10 cellular contexts compared by ENCODE assay signal in genomic region chr3:112304611-112305010, GRCh38. TPM values are rescaled to one million over a fixed set of nuclear protein-coding genes. Genes with fewer than 3 reads are reported as not detected.
A peak's percentile ranks its signal among the peaks of the same experiment; 100 is the strongest.
DNase-seq lines count a peak whose midpoint lies in the region; ATAC-seq, FAIRE-seq and TF ChIP-seq lines count a peak whose summit lies in the region.
"Had no signal": no experiment of that assay in that cellular context is flagged by ENCODE, and none has a peak within 500 bp of the region (broad histone marks: within the 10 kb centered on the region; RNA-seq: fewer than 3 reads in every experiment).

No MANE protein-coding gene starts in this region.

- 54 to 81% (median 71%) methylated on average over 2 of the region's 2 CpGs for WGBS in stomach, 5 donors

- no peak for TF ChIP-seq POLR2A in stomach (IDR thresholded peaks at IDR 0.05)

- H3K36me3 ChIP-seq in ascending aorta: no peaks in the 10 kb centered on the region
- H3K36me3 ChIP-seq in thoracic aorta: no peaks in the 10 kb centered on the region
- H3K36me3 ChIP-seq in stomach: no peaks in the 10 kb centered on the region

- ATAC-seq in thoracic aorta (ENCODE audit: insufficient number of reproducible peaks, low FRiP score, low read depth) (no peak), HG02642 (IDR thresholded peaks at IDR 0.05; ENCODE audit: poor library complexity, unreplicated experiment) (no peak)

- no peak for FAIRE-seq in RCC 7860 (lab: Jason Lieb, UNC)
- FAIRE-seq: A204.1 had no signal

- H3K4me3 ChIP-seq in ascending aorta (peak overlapping the region; percentile 63 to 69), thoracic aorta (peak overlapping the region; percentile 75), stomach (peak overlapping the region in 1 of 4 donors; percentile 49)

- intact Hi-C loops in ascending aorta (cut with DNase I) (no loop called here), stomach (cut with DNase I; ENCODE audit: low total_unique reads) (no loop called here)

- no peak overlapping the region for H3K27ac ChIP-seq in ascending aorta
- no peak overlapping the region for H3K27ac ChIP-seq in thoracic aorta
- H3K27ac ChIP-seq in stomach: peak overlapping the region in 1 of 5 donors; percentile 64

- peak in 2 of 3 experiments; percentile 20 to 46 for TF ChIP-seq CTCF in ascending aorta (IDR thresholded peaks at IDR 0.05)
- peak; percentile 32 for TF ChIP-seq CTCF in thoracic aorta (IDR thresholded peaks at IDR 0.05)
- TF ChIP-seq CTCF in stomach (IDR thresholded peaks at IDR 0.05): peak in 2 of 7 experiments; percentile 8 to 35

- no peak for TF ChIP-seq EP300 in stomach (IDR thresholded peaks at IDR 0.05)

- H3K9me3 ChIP-seq in ascending aorta (no peaks in the 10 kb centered on the region), thoracic aorta (no peaks in the 10 kb centered on the region), stomach (no peaks in the 10 kb centered on the region)

- no peaks in the 10 kb centered on the region for H3K27me3 ChIP-seq in ascending aorta
- H3K27me3 ChIP-seq in thoracic aorta (replicated peaks; ENCODE audit: insufficient read depth): no peaks in the 10 kb centered on the region
- H3K27me3 ChIP-seq in stomach: no peaks in the 10 kb centered on the region

- H3K4me1 ChIP-seq in ascending aorta: peaks cover 0 to 8% of the 10 kb centered on the region in 2 donors
- H3K4me1 ChIP-seq in thoracic aorta (ENCODE audit: control insufficient read depth in 1 of 2, low read depth in 2 of 2): peaks cover 0 to 23% of the 10 kb centered on the region in 2 donors
- peaks cover 14 to 30% (median 26%) of the 10 kb centered on the region in 4 donors for H3K4me1 ChIP-seq in stomach

- DNase-seq in NCI-H146 (lab: John Stamatoyannopoulos, UW): peak; percentile 36
- no peak for DNase-seq in NCI-H146 treated with DMSO at 0.1 percent for 48 hours (lab: John Stamatoyannopoulos, UW; ENCODE audit: unreplicated experiment)
- no peak for DNase-seq in ascending aorta (ENCODE audit: low spot score in 2 of 2)
- DNase-seq in left kidney (ENCODE audit: low read depth, low spot score): peak; percentile 67
- no peak for DNase-seq in thoracic aorta (ENCODE audit: low spot score)
- no peak for DNase-seq in stomach
- no peak for DNase-seq in RCC 7860 (ENCODE audit: low spot score)
- DNase-seq: KG1 had no signal

RNA-seq across cellular contexts. Expression of gene SLC9C1, which starts 10.6 kb away (rescaled TPM):
- total RNA-seq in ascending aorta (0.32 TPM), thoracic aorta (not detected), stomach (1 to 10 TPM in 1 of 5 donors, not detected in 4; 1.1 TPM)
- polyA plus RNA-seq in stomach: not detected

RNA-seq across cellular contexts. Expression of gene CD200, which starts 28.3 kb away (rescaled TPM):
- total RNA-seq in ascending aorta (3.6 TPM), thoracic aorta (10 to 100 TPM; 22.5 to 42.2 TPM), stomach (10 to 100 TPM in 2 of 5 donors, 1 to 10 TPM in 3; 3.2 to 50.0 (median 9.0) TPM)
- polyA plus RNA-seq in stomach: 1 to 10 TPM; 2.2 to 4.2 (median 2.7) TPM

Comparison
In these comparisons a context has a peak if more than half of its experiments do, and no peak if none do; other contexts are left out.
1. DNase-seq: peak in NCI-H146 (single experiment) and left kidney (single experiment); none in NCI-H146 treated with DMSO at 0.1 percent for 48 hours (single experiment), ascending aorta (0 of 2), thoracic aorta (single experiment), stomach (single experiment) and RCC 7860 (single experiment).